28 cellular contexts compared by ENCODE assay signal in the genomic region with DNA sequence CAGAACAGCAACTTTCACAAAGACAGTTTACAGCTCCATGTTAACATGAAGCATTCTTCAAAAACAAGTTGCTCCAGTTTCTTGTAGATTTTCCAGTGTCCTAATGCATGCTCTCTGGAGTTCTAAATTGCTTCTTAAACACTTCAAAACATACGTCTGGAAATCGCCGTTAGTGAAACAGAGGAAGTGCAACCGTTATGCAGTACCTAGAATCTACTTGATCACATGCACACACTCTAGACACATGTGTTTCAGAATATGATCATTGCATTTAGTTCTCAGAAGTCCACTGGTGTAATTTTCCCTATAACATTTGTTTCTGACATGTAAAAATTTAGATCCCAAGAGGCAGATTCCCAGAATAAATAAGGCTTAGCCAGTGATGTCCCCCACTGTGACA. TPM values are rescaled to one million over a fixed set of nuclear protein-coding genes. Genes with fewer than 3 reads are reported as not detected.
DNase-seq lines count a peak whose midpoint lies in the region; ATAC-seq, FAIRE-seq and TF ChIP-seq lines count a peak whose summit lies in the region.
"Had no signal": no experiment of that assay in that cellular context is flagged by ENCODE, and none has a peak within 500 bp of the region (broad histone marks: within the 10 kb centered on the region; RNA-seq: fewer than 3 reads in every experiment).

No MANE protein-coding gene starts in this region.

- ATAC-seq in GM21786 (IDR thresholded peaks at IDR 0.05; ENCODE audit: unreplicated experiment) (peak; percentile 58), GM12878 (no peak), upper lobe of right lung (no peak)
- no peak for ATAC-seq in activated naive CD4-positive, alpha-beta T cell treated with anti-CD3 and anti-CD28 coated beads, Interleukin-2, amount 50 U/mL, for 72 hours
- ATAC-seq: left ventricle myocardium superior; sciatic nerve; stimulated activated effector memory CD8-positive, alpha-beta T cell treated with anti-CD3 and anti-CD28 coated beads, Interleukin-12 subunit alpha, Interleukin-12 subunit beta, amount 100 ng/mL, for 72 hours had no signal

- TF ChIP-seq CTCF in GM12878 (IDR thresholded peaks at IDR 0.05 in 2 of 3, conservative IDR thresholded peaks at IDR 0.05 in 1 of 3; ENCODE audit: control insufficient read depth in 2 of 3, extremely low read depth in 1 of 3, insufficient read depth in 1 of 3, low read depth in 3 of 3, low read length in 3 of 3) (no peak), upper lobe of right lung (IDR thresholded peaks at IDR 0.05) (no peak)

- RAD21 ChIA-PET in GM12878 (lab: Charles Lee; ENCODE audit: unreplicated experiment), result no interaction called here

- TF ChIP-seq POLR2A in GM12878 (IDR thresholded peaks at IDR 0.05; ENCODE audit: low read depth, low read length), result no peak

- POLR2A ChIA-PET in GM12878 (lab: Charles Lee), result no interaction called here

- BruUV-seq in GM12878 (replicated peaks; lab: Mats Ljungman, UMichigan), result no TSS peak

- H4K20me1 ChIP-seq in GM12878 (ENCODE audit: control insufficient read depth, insufficient read depth), result no peaks in the 10 kb centered on the region

- H3K4me3 ChIP-seq in GM12878, result no peak overlapping the region
- H3K4me3 ChIP-seq in upper lobe of right lung, result no peak overlapping the region
- H3K4me3 ChIP-seq: upper lobe of left lung had no signal

- no peak for TF ChIP-seq RAD21 in GM12878 (IDR thresholded peaks at IDR 0.05; ENCODE audit: insufficient read depth, low read depth, low read length)

- in situ Hi-C loops in GM12878 (cut with MboI), result no loop called here

- FAIRE-seq in GM12878 (lab: Jason Lieb, UNC), result peak; percentile 87
- FAIRE-seq: RCC 7860 had no signal

- CTCF ChIA-PET in GM12878 (lab: Yijun Ruan, JAX), result no interaction called here

- H3K4me1 ChIP-seq in GM12878 (ENCODE audit: control insufficient read depth, insufficient read depth, low read length) (no peaks in the 10 kb centered on the region), upper lobe of right lung (no peaks in the 10 kb centered on the region)

- H3K27ac ChIP-seq in GM12878 (ENCODE audit: control insufficient read depth, insufficient read depth) (no peak overlapping the region), upper lobe of right lung (no peak overlapping the region)
- H3K27ac ChIP-seq: C4-2B, neutrophil, upper lobe of left lung had no signal

- intact Hi-C loops in GM12878 (cut with micrococcal nuclease; ENCODE audit: unreplicated experiment), result no loop called here
- intact Hi-C loops in upper lobe of right lung (cut with DNase I), result loop anchor here (10.0 kb wide), 1 partner anchor 76 kb away; no protein-coding TSS in a partner anchor

- TF ChIP-seq EP300 in GM12878 (IDR thresholded peaks at IDR 0.05; ENCODE audit: borderline replicate concordance in 1 of 2, control insufficient read depth in 1 of 2, low read depth in 2 of 2, low read length in 2 of 2), result no peak

- SMC1A ChIA-PET in GM12878 (lab: Charles Lee; ENCODE audit: uncharacterized antibody, unreplicated experiment), result no interaction called here

- no peak overlapping the region for H3K9ac ChIP-seq in GM12878 (ENCODE audit: control insufficient read depth, insufficient read depth, low read length)

- H2AFZ ChIP-seq in GM12878 (ENCODE audit: control insufficient read depth, low read depth, low read length), result no peak overlapping the region

- H3K9me3 ChIP-seq in GM12878 (replicated peaks; ENCODE audit: control insufficient read depth, insufficient read depth, low read length) (no peaks in the 10 kb centered on the region), upper lobe of right lung (no peaks in the 10 kb centered on the region)
- H3K9me3 ChIP-seq: neutrophil, upper lobe of left lung had no signal

- 1% methylated on average over 4 of the region's 4 CpGs for WGBS in GM12878 (ENCODE audit: insufficient coverage, insufficient replicate concordance, low lambda C conversion rate, missing lambda C conversion rate)

- H3K79me2 ChIP-seq in GM12878 (ENCODE audit: control insufficient read depth, insufficient read depth, low read length), result no peaks in the 10 kb centered on the region

- no peak overlapping the region for H3K4me2 ChIP-seq in GM12878 (ENCODE audit: control insufficient read depth, insufficient read depth)

- no peaks in the 10 kb centered on the region for H3K27me3 ChIP-seq in GM12878 (replicated peaks in 1 of 2; ENCODE audit: control insufficient read depth in 2 of 2, insufficient read depth in 2 of 2, low read length in 1 of 2)
- no peaks in the 10 kb centered on the region for H3K27me3 ChIP-seq in upper lobe of right lung
- H3K27me3 ChIP-seq: neutrophil, upper lobe of left lung had no signal

- DNase-seq in CD1c-positive myeloid dendritic cell (ENCODE audit: extremely low spot score) (peak; percentile 32), MV-4-11 (lab: John Stamatoyannopoulos, UW) (peak; percentile 81), GM12878 (ENCODE audit: low read depth, low spot score) (no peak), Ammon's horn (ENCODE audit: low spot score) (no peak), upper lobe of right lung (no peak)
- no peak for DNase-seq in activated naive CD4-positive, alpha-beta T cell treated with anti-CD3 and anti-CD28 coated beads, Interleukin-2, amount 50 U/mL, for 72 hours (ENCODE audit: low spot score in 2 of 2)
- DNase-seq in activated CD4-positive, alpha-beta T cell treated with anti-CD3 and anti-CD28 coated beads for 48 hours, result no peak
- DNase-seq: ACHN; activated CD4-positive, alpha-beta T cell treated with anti-CD3 and anti-CD28 coated beads, Interleukin-2, amount 50 U/mL, for 48 hours; activated CD4-positive, CD25-positive, alpha-beta regulatory T cell; activated naive CD4-positive, alpha-beta T cell treated with anti-CD3 and anti-CD28 coated beads, Interleukin-2, amount 10 ng/mL, durations not matched to agents 7 days and 5 days; amniotic stem cell; Calu3; left ventricle myocardium superior; naive B cell; NCI-H2081; SIG-M5; stimulated activated CD4-positive, alpha-beta T cell treated with anti-CD3 and anti-CD28 coated beads, Interleukin-4, amount 100 ng/mL, for 24 hours; substantia nigra; upper lobe of left lung had no signal

- no peaks in the 10 kb centered on the region for H3K36me3 Mint-ChIP-seq in activated naive CD4-positive, alpha-beta T cell treated with anti-CD3 and anti-CD28 coated beads, Interleukin-2, amount 50 U/mL, for 72 hours
- H3K36me3 Mint-ChIP-seq: activated naive CD4-positive, alpha-beta T cell treated with anti-CD3 and anti-CD28 coated beads, Interleukin-2, amount 10 ng/mL, durations not matched to agents 7 days and 5 days; mesothelial cell of epicardium; naive B cell; stimulated activated effector memory CD8-positive, alpha-beta T cell treated with anti-CD3 and anti-CD28 coated beads, Interleukin-12 subunit alpha, Interleukin-12 subunit beta, amount 100 ng/mL, for 72 hours had no signal

- H3K27ac Mint-ChIP-seq in activated naive CD4-positive, alpha-beta T cell treated with anti-CD3 and anti-CD28 coated beads, Interleukin-2, amount 50 U/mL, for 72 hours, result no peak overlapping the region
- H3K27ac Mint-ChIP-seq: activated naive CD4-positive, alpha-beta T cell treated with anti-CD3 and anti-CD28 coated beads, Interleukin-2, amount 10 ng/mL, durations not matched to agents 7 days and 5 days; mesothelial cell of epicardium; naive B cell; progenitor cell of endocrine pancreas; stimulated activated effector memory CD8-positive, alpha-beta T cell treated with anti-CD3 and anti-CD28 coated beads, Interleukin-12 subunit alpha, Interleukin-12 subunit beta, amount 100 ng/mL, for 72 hours had no signal

- H3K9me3 Mint-ChIP-seq in activated naive CD4-positive, alpha-beta T cell treated with anti-CD3 and anti-CD28 coated beads, Interleukin-2, amount 50 U/mL, for 72 hours, result no peaks in the 10 kb centered on the region
- H3K9me3 Mint-ChIP-seq: activated naive CD4-positive, alpha-beta T cell treated with anti-CD3 and anti-CD28 coated beads, Interleukin-2, amount 10 ng/mL, durations not matched to agents 7 days and 5 days; mesothelial cell of epicardium; naive B cell; stimulated activated effector memory CD8-positive, alpha-beta T cell treated with anti-CD3 and anti-CD28 coated beads, Interleukin-12 subunit alpha, Interleukin-12 subunit beta, amount 100 ng/mL, for 72 hours had no signal

- H3K36me3 ChIP-seq in GM12878 (ENCODE audit: control insufficient read depth in 2 of 2, insufficient read depth in 2 of 2, low read length in 1 of 2) (no peaks in the 10 kb centered on the region), upper lobe of right lung (no peaks in the 10 kb centered on the region)
- H3K36me3 ChIP-seq: neutrophil, upper lobe of left lung had no signal

TF ChIP-seq in GM12878, 131 proteins besides CTCF, POLR2A, EP300 and RAD21 (continues in another document):
- TF ChIP-seq SPI1 (IDR thresholded peaks at IDR 0.05; ENCODE audit: borderline replicate concordance, insufficient read depth, low read depth, low read length), result peak; percentile 59
- no peak for TF ChIP-seq TCF3 (IDR thresholded peaks at IDR 0.05; ENCODE audit: borderline replicate concordance, insufficient read depth, low read depth, low read length)

RNA-seq across cellular contexts. Expression of a gene that starts 41.1 kb away (rescaled TPM):
- total RNA-seq in GM12878 (2013; cell fraction: nucleolus; rRNA removed), result 65.2 and 75.0 TPM in 2 replicates
- 27.0 and 28.4 TPM in 2 replicates for total RNA-seq in GM12878 (2014; rRNA removed)
- 22.7 and 26.3 TPM in 2 replicates for total RNA-seq in GM12878 (2014; rRNA removed; fragmentation: Illumina TruSeq; extraction: Trizol)
- 28.8 and 36.3 TPM in 2 replicates for total RNA-seq in GM12878 (2021)
- 17.9 TPM for polyA plus RNA-seq in GM12878 (2011; ENCODE audit: low read depth)
- polyA plus RNA-seq in GM12878 (2011; rRNA removed), result 18.4 and 19.2 TPM in 2 replicates
- 10.3 and 13.1 TPM in 2 replicates for polyA plus RNA-seq in GM12878 (2011; cell fraction: cytosol; rRNA removed)
- polyA plus RNA-seq in GM12878 (2011; cell fraction: nucleus; rRNA removed), result 22.2 and 27.2 TPM in 2 replicates
- polyA plus RNA-seq in GM12878 (2012), result 22.2 and 23.8 TPM in 2 replicates
- polyA plus RNA-seq in GM12878 (2014; fragmentation: Illumina TruSeq; extraction: Trizol), result 22.8 and 26.2 TPM in 2 replicates
- 1 to 10 TPM; 5.7 to 8.1 TPM for polyA plus RNA-seq in GM12878 (2014; fragmentation: Nextera tagmentation; extraction: Ambion mirVana)
- 26.7 and 27.2 TPM in 2 replicates for polyA plus RNA-seq in GM12878 (2014; rRNA removed)
- 10 to 100 TPM; 23.6 to 25.4 TPM for polyA plus RNA-seq in GM12878 (2016; fragmentation: Nextera tagmentation; extraction: Ambion mirVana)
- polyA minus RNA-seq in GM12878 (2011; rRNA and poly(A)+ RNA removed), result 12.7 and 17.7 TPM in 2 replicates
- 5.6 and 7.7 TPM in 2 replicates for polyA minus RNA-seq in GM12878 (2011; cell fraction: cytosol; rRNA and poly(A)+ RNA removed)
- polyA minus RNA-seq in GM12878 (2011; cell fraction: nucleus; rRNA and poly(A)+ RNA removed), result 18.5 and 25.8 TPM in 2 replicates
- 10 to 100 TPM; 30.7 to 60.9 TPM for total RNA-seq in activated naive CD4-positive, alpha-beta T cell treated with anti-CD3 and anti-CD28 coated beads, Interleukin-2, amount 50 U/mL, for 72 hours
- total RNA-seq in upper lobe of right lung, result 56.7 TPM

Comparison
In these comparisons a context has a peak if more than half of its experiments do, and no peak if none do; other contexts are left out.
1. DNase-seq: peak in CD1c-positive myeloid dendritic cell (single experiment) and MV-4-11 (single experiment); none in GM12878 (single experiment), Ammon's horn (single experiment), activated naive CD4-positive, alpha-beta T cell treated with anti-CD3 and anti-CD28 coated beads, Interleukin-2, amount 50 U/mL, for 72 hours (0 of 2), upper lobe of right lung (single experiment) and activated CD4-positive, alpha-beta T cell treated with anti-CD3 and anti-CD28 coated beads for 48 hours (single experiment).